In the genomic region with DNA sequence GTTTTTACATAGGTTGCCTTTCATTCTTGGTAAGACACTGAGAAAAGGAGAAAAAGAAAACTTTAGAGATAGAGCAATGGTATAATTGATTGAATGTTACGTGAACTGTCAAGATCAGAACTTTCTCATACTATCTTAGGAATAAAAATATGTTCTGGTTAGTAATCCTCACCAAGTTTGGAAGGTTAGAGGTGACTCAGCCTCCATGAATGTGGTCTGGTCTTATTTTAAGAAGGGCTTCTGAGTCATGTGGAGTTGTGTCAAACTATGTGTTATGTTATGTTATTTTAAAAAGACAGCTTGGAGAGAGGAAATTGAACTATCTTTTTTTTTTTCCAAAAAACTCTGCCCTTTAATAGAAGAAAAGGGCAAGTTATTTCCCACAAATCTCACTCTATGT, we compare ENCODE assay signal across 8 cellular contexts.
DNase-seq lines count a peak whose midpoint lies in the region; ATAC-seq, FAIRE-seq and TF ChIP-seq lines count a peak whose summit lies in the region.
"Had no signal": no experiment of that assay in that cellular context is flagged by ENCODE, and none has a peak within 500 bp of the region (broad histone marks: within the 10 kb centered on the region; RNA-seq: fewer than 3 reads in every experiment).

No MANE protein-coding gene starts in this region.

- no peak for TF ChIP-seq CTCF in gastroesophageal sphincter (IDR thresholded peaks at IDR 0.05)

- peaks cover 20 to 40% of the 10 kb centered on the region in 2 donors for H3K4me1 Mint-ChIP-seq in stimulated activated naive B cell treated with anti-CD40 and anti-IgM and Interleukin-4, amounts not matched to agents 10 μg/mL and 1 μg/mL and 100 μg/mL, for 72 hours

- peak overlapping the region; percentile 90 to 100 (median 92) for H3K27ac ChIP-seq in gastroesophageal sphincter

- H3K27me3 ChIP-seq in gastroesophageal sphincter, result no peaks in the 10 kb centered on the region

- peaks cover 7 to 54% (median 8%) of the 10 kb centered on the region in 3 donors for H3K4me1 ChIP-seq in gastroesophageal sphincter

- H3K4me3 Mint-ChIP-seq in stimulated activated naive B cell treated with anti-CD40 and anti-IgM and Interleukin-4, amounts not matched to agents 10 μg/mL and 1 μg/mL and 100 μg/mL, for 72 hours, result no peak overlapping the region

- 7 to 25% methylated on average over 1 of the region's 1 CpG for WGBS in gastroesophageal sphincter (ENCODE audit: low coverage in 1 of 2), 2 donors

- peak; percentile 90 for ATAC-seq in gastroesophageal sphincter
- peak; percentile 75 to 85 for ATAC-seq in stimulated activated naive B cell treated with anti-CD40 and anti-IgM and Interleukin-4, amounts not matched to agents 10 μg/mL and 1 μg/mL and 100 μg/mL, for 72 hours (replicated peaks)

- peaks cover 0 to 4% of the 10 kb centered on the region in 2 donors for H3K9me3 Mint-ChIP-seq in stimulated activated naive B cell treated with anti-CD40 and anti-IgM and Interleukin-4, amounts not matched to agents 10 μg/mL and 1 μg/mL and 100 μg/mL, for 72 hours

- no peaks in the 10 kb centered on the region for H3K36me3 ChIP-seq in gastroesophageal sphincter

- H3K27ac Mint-ChIP-seq in stimulated activated naive B cell treated with anti-CD40 and anti-IgM and Interleukin-4, amounts not matched to agents 10 μg/mL and 1 μg/mL and 100 μg/mL, for 72 hours, result no peak overlapping the region

- peak; percentile 40 for TF ChIP-seq EP300 in gastroesophageal sphincter (IDR thresholded peaks at IDR 0.05)

- DNase-seq in HS-5 (ENCODE audit: low read depth) (peak; percentile 85), retina (no peak), NCI-H2227 treated with DMSO at 0.1 percent for 48 hours (lab: John Stamatoyannopoulos, UW) (no peak), AML-193 (lab: John Stamatoyannopoulos, UW) (no peak)
- DNase-seq in stimulated activated naive B cell treated with anti-CD40 and anti-IgM and Interleukin-4, amounts not matched to agents 10 μg/mL and 1 μg/mL and 100 μg/mL, for 72 hours, result no peak
- DNase-seq: effector CD4-positive, alpha-beta T cell had no signal

- peak overlapping the region; percentile 51 to 90 for H3K4me3 ChIP-seq in gastroesophageal sphincter

- peak; percentile 88 for FAIRE-seq in TTC549 (lab: Jason Lieb, UNC)

- no peaks in the 10 kb centered on the region for H3K36me3 Mint-ChIP-seq in stimulated activated naive B cell treated with anti-CD40 and anti-IgM and Interleukin-4, amounts not matched to agents 10 μg/mL and 1 μg/mL and 100 μg/mL, for 72 hours

- H3K9me3 ChIP-seq in gastroesophageal sphincter, result no peaks in the 10 kb centered on the region

- no peak for TF ChIP-seq POLR2A in gastroesophageal sphincter (IDR thresholded peaks at IDR 0.05)

- no peaks in the 10 kb centered on the region for H3K27me3 Mint-ChIP-seq in stimulated activated naive B cell treated with anti-CD40 and anti-IgM and Interleukin-4, amounts not matched to agents 10 μg/mL and 1 μg/mL and 100 μg/mL, for 72 hours
